9 cellular contexts compared by ENCODE assay signal in genomic region chr17:4806420-4806769, GRCh38. TPM values are rescaled to one million over a fixed set of nuclear protein-coding genes. Genes with fewer than 3 reads are reported as not detected.
A peak's percentile ranks its signal among the peaks of the same experiment; 100 is the strongest.
DNase-seq lines count a peak whose midpoint lies in the region; ATAC-seq and TF ChIP-seq lines count a peak whose summit lies in the region.
"Had no signal": no experiment of that assay in that cellular context is flagged by ENCODE, and none has a peak within 500 bp of the region (broad histone marks: within the 10 kb centered on the region; RNA-seq: fewer than 3 reads in every experiment).

No MANE protein-coding gene starts in this region.

- H3K36me3 Mint-ChIP-seq in activated CD4-positive, alpha-beta T cell treated with anti-CD3 and anti-CD28 coated beads, Interleukin-2, amount 10 ng/mL, durations not matched to agents 24 days and 14 days (ENCODE audit: low read depth) = peaks cover 11% of the 10 kb centered on the region

- intact Hi-C loops in activated CD4-positive, alpha-beta T cell treated with anti-CD3 and anti-CD28 coated beads, Interleukin-2, amount 10 ng/mL, durations not matched to agents 24 days and 14 days (cut with micrococcal nuclease) = loop anchor here (2.0 kb wide), 1 partner anchor 16 kb away; no protein-coding TSS in a partner anchor

- no peaks in the 10 kb centered on the region for H3K9me3 ChIP-seq in hepatocyte (ENCODE audit: low read depth)
- H3K9me3 ChIP-seq in smooth muscle cell (replicated peaks; ENCODE audit: low read depth) = no peaks in the 10 kb centered on the region

- TF ChIP-seq CTCF in hepatocyte (IDR thresholded peaks at IDR 0.05; ENCODE audit: poor library complexity) = no peak
- no peak for TF ChIP-seq CTCF in smooth muscle cell (IDR thresholded peaks at IDR 0.05; ENCODE audit: borderline replicate concordance, insufficient read depth, poor library complexity, severe bottlenecking)

- H3K4me3 ChIP-seq in hepatocyte (peak overlapping the region; percentile 98), smooth muscle cell (peak overlapping the region; percentile 92)

- 5% methylated on average over 14 of the region's 14 CpGs for whole genome bisulfite sequencing in hepatocyte (ENCODE audit: low lambda C conversion rate, missing lambda C conversion rate)
- WGBS in smooth muscle cell (ENCODE audit: low lambda C conversion rate) = 5% methylated on average over 14 of the region's 14 CpGs

- no peak for ATAC-seq in HG03175 (IDR thresholded peaks at IDR 0.05; ENCODE audit: unreplicated experiment)

- H2AFZ ChIP-seq in hepatocyte (peak overlapping the region; percentile 55), smooth muscle cell (ENCODE audit: low read depth) (peak overlapping the region; percentile 94)

- H4K20me1 ChIP-seq in hepatocyte (ENCODE audit: insufficient read depth, poor library complexity, severe bottlenecking) = no peaks in the 10 kb centered on the region
- H4K20me1 ChIP-seq in smooth muscle cell (ENCODE audit: low read depth) = no peaks in the 10 kb centered on the region

- H3K4me1 Mint-ChIP-seq in activated CD4-positive, alpha-beta T cell treated with anti-CD3 and anti-CD28 coated beads, Interleukin-2, amount 10 ng/mL, durations not matched to agents 24 days and 14 days = peaks cover 10% of the 10 kb centered on the region

- H3K27me3 Mint-ChIP-seq in activated CD4-positive, alpha-beta T cell treated with anti-CD3 and anti-CD28 coated beads, Interleukin-2, amount 10 ng/mL, durations not matched to agents 24 days and 14 days = no peaks in the 10 kb centered on the region

- H3K36me3 ChIP-seq in hepatocyte (replicated peaks; ENCODE audit: insufficient read depth, low read depth) (no peaks in the 10 kb centered on the region), smooth muscle cell (ENCODE audit: low read depth) (no peaks in the 10 kb centered on the region)

- H3K27ac ChIP-seq in hepatocyte (peak overlapping the region; percentile 27), smooth muscle cell (ENCODE audit: low read depth) (no peak overlapping the region)

- H3K4me1 ChIP-seq in hepatocyte (ENCODE audit: insufficient read depth) (no peaks in the 10 kb centered on the region), smooth muscle cell (ENCODE audit: low read depth) (peaks cover 10% of the 10 kb centered on the region)

- H3K27ac Mint-ChIP-seq in activated CD4-positive, alpha-beta T cell treated with anti-CD3 and anti-CD28 coated beads, Interleukin-2, amount 10 ng/mL, durations not matched to agents 24 days and 14 days = no peak overlapping the region

- no peaks in the 10 kb centered on the region for H3K9me2 ChIP-seq in hepatocyte (replicated peaks; ENCODE audit: insufficient read depth)

- H3F3A ChIP-seq in smooth muscle cell (ENCODE audit: low read depth) = no peaks in the 10 kb centered on the region

- H3K79me2 ChIP-seq in hepatocyte (peaks cover 10% of the 10 kb centered on the region), smooth muscle cell (ENCODE audit: low read depth) (no peaks in the 10 kb centered on the region)

- H3K4me2 ChIP-seq in hepatocyte = peak overlapping the region; percentile 82
- peak overlapping the region; percentile 86 for H3K4me2 ChIP-seq in smooth muscle cell

- H3K27me3 ChIP-seq in hepatocyte = no peaks in the 10 kb centered on the region
- H3K27me3 ChIP-seq in smooth muscle cell (ENCODE audit: low read depth) = no peaks in the 10 kb centered on the region

- peak overlapping the region; percentile 76 for H3K4me3 Mint-ChIP-seq in activated CD4-positive, alpha-beta T cell treated with anti-CD3 and anti-CD28 coated beads, Interleukin-2, amount 10 ng/mL, durations not matched to agents 24 days and 14 days

- no peaks in the 10 kb centered on the region for H3K9me3 Mint-ChIP-seq in activated CD4-positive, alpha-beta T cell treated with anti-CD3 and anti-CD28 coated beads, Interleukin-2, amount 10 ng/mL, durations not matched to agents 24 days and 14 days

- DNase-seq in activated CD4-positive, alpha-beta T cell treated with anti-CD3 and anti-CD28 coated beads, Interleukin-2, amount 10 ng/mL, durations not matched to agents 24 days and 14 days = no peak
- no peak for DNase-seq in activated CD4-positive, alpha-beta T cell treated with anti-CD3 and anti-CD28 coated beads for 1 hour
- peak; percentile 53 for DNase-seq in SW480 (ENCODE audit: low spot score)
- DNase-seq in hepatocyte (ENCODE audit: low spot score) = no peak
- no peak for DNase-seq in smooth muscle cell (lab: John Stamatoyannopoulos, UW; ENCODE audit: unreplicated experiment)
- DNase-seq in germinal center (ENCODE audit: low spot score) = no peak
- no peak for DNase-seq in SW 1271 (lab: John Stamatoyannopoulos, UW)

- peak overlapping the region; percentile 81 for H3K9ac ChIP-seq in smooth muscle cell (ENCODE audit: low read depth)

RNA-seq across cellular contexts. Expression of gene PLD2, which starts 0.6 kb away (rescaled TPM):
- total RNA-seq in activated CD4-positive, alpha-beta T cell treated with anti-CD3 and anti-CD28 coated beads, Interleukin-2, amount 10 ng/mL, durations not matched to agents 24 days and 14 days = 14.5 and 16.1 TPM in 2 replicates
- 13.9 and 25.2 TPM in 2 replicates for total RNA-seq in hepatocyte
- 21.8 and 27.3 TPM in 2 replicates for polyA plus RNA-seq in hepatocyte
- total RNA-seq in smooth muscle cell = 19.9 and 20.3 TPM in 2 replicates
- polyA plus RNA-seq in smooth muscle cell = 9.9 and 26.4 TPM in 2 replicates

RNA-seq across cellular contexts. Expression of gene PSMB6, which starts 10.4 kb away (rescaled TPM):
- 208 and 209 TPM in 2 replicates for total RNA-seq in activated CD4-positive, alpha-beta T cell treated with anti-CD3 and anti-CD28 coated beads, Interleukin-2, amount 10 ng/mL, durations not matched to agents 24 days and 14 days
- total RNA-seq in hepatocyte (126 and 154 TPM in 2 replicates), smooth muscle cell (139 and 162 TPM in 2 replicates)
- polyA plus RNA-seq in hepatocyte (287 and 295 TPM in 2 replicates), smooth muscle cell (434 and 438 TPM in 2 replicates)

RNA-seq across cellular contexts. Expression of gene GLTPD2, which starts 17.6 kb away (rescaled TPM):
- not detected in 2 replicates for total RNA-seq in activated CD4-positive, alpha-beta T cell treated with anti-CD3 and anti-CD28 coated beads, Interleukin-2, amount 10 ng/mL, durations not matched to agents 24 days and 14 days
- total RNA-seq in hepatocyte (36.4 and 40.1 TPM in 2 replicates), smooth muscle cell (not detected in 2 replicates)
- polyA plus RNA-seq in hepatocyte (80.7 and 100.0 TPM in 2 replicates), smooth muscle cell (0.82 and 0.89 TPM in 2 replicates)
- total RNA-seq: dermis microvascular lymphatic vessel endothelial cell had no signal

RNA-seq across cellular contexts. Expression of gene VMO1, which starts 20.2 kb away (rescaled TPM):
- not detected in 2 replicates for total RNA-seq in activated CD4-positive, alpha-beta T cell treated with anti-CD3 and anti-CD28 coated beads, Interleukin-2, amount 10 ng/mL, durations not matched to agents 24 days and 14 days
- 0.33 TPM in 1 of 2 replicates, not detected in the other for total RNA-seq in hepatocyte
- 2.7 and 4.3 TPM in 2 replicates for polyA plus RNA-seq in hepatocyte
- total RNA-seq in smooth muscle cell = not detected in 2 replicates
- 0.44 and 0.94 TPM in 2 replicates for polyA plus RNA-seq in smooth muscle cell
